ENCODE assay signal across 22 cellular contexts in genomic region chr14:53885241-53885640, GRCh38.
DNase-seq lines count a peak whose midpoint lies in the region; ATAC-seq, FAIRE-seq and TF ChIP-seq lines count a peak whose summit lies in the region.
"Had no signal": no experiment of that assay in that cellular context is flagged by ENCODE, and none has a peak within 500 bp of the region (broad histone marks: within the 10 kb centered on the region; RNA-seq: fewer than 3 reads in every experiment).

No MANE protein-coding gene starts in this region.

- no peaks in the 10 kb centered on the region for H3K27me3 ChIP-seq in Caco-2 (replicated peaks; ENCODE audit: control insufficient read depth, insufficient read depth, low read length)
- H3K27me3 ChIP-seq in PC-3 (ENCODE audit: low read length), result no peaks in the 10 kb centered on the region
- H3K27me3 ChIP-seq in right atrium auricular region, result no peaks in the 10 kb centered on the region
- H3K27me3 ChIP-seq: BLaER1 had no signal

- no peak for TF ChIP-seq CTCF in Caco-2 (IDR thresholded peaks at IDR 0.05; ENCODE audit: insufficient read depth in 1 of 2, low read depth in 1 of 2, low read length in 1 of 2, severe bottlenecking in 1 of 2, unreplicated experiment in 1 of 2)
- TF ChIP-seq CTCF in PC-3 (conservative IDR thresholded peaks at IDR 0.05; ENCODE audit: low read depth, low read length), result no peak
- TF ChIP-seq CTCF in nephron (IDR thresholded peaks at IDR 0.05; ENCODE audit: unreplicated experiment in 3 of 3), result no peak
- no peak for TF ChIP-seq CTCF in right atrium auricular region (IDR thresholded peaks at IDR 0.05)

- H3K9me2 ChIP-seq in PC-3 (replicated peaks; ENCODE audit: low read length), result no peaks in the 10 kb centered on the region

- no peaks in the 10 kb centered on the region for H4K20me1 ChIP-seq in PC-3 (ENCODE audit: low read length)
- H4K20me1 ChIP-seq: BLaER1 had no signal

- H3K4me1 Mint-ChIP-seq in Caco-2 (ENCODE audit: low read depth, unreplicated experiment), result peaks cover 54% of the 10 kb centered on the region
- peaks cover 41% of the 10 kb centered on the region for H3K4me1 Mint-ChIP-seq in nephron
- H3K4me1 Mint-ChIP-seq: B cell; CD4-positive, CD25-positive, alpha-beta regulatory T cell had no signal

- POLR2A ChIA-PET in Caco-2 (lab: Charles Lee), result no interaction called here
- POLR2A ChIA-PET in PC-3 (lab: Charles Lee; ENCODE audit: unreplicated experiment), result interaction anchor here (0.7 kb wide), 1 partner anchor 51 kb away, joined by 5 read pairs; no protein-coding TSS in a partner anchor

- H3K4me2 ChIP-seq in PC-3 (ENCODE audit: low read length), result no peak overlapping the region
- H3K4me2 ChIP-seq: BLaER1 had no signal

- H3K27ac ChIP-seq in PC-3 (ENCODE audit: low read length) (no peak overlapping the region), right atrium auricular region (no peak overlapping the region)
- H3K27ac ChIP-seq: 22Rv1, BLaER1, C4-2B had no signal

- ATAC-seq in PC-3 (no peak), GM18498 (IDR thresholded peaks at IDR 0.05; ENCODE audit: unreplicated experiment) (no peak), GM18502 (IDR thresholded peaks at IDR 0.05; ENCODE audit: poor library complexity, unreplicated experiment) (no peak)
- ATAC-seq: CD8-positive, alpha-beta T cell had no signal

- no peaks in the 10 kb centered on the region for H3K36me3 ChIP-seq in Caco-2 (ENCODE audit: control insufficient read depth, insufficient read depth, low read length)
- no peaks in the 10 kb centered on the region for H3K36me3 ChIP-seq in PC-3 (ENCODE audit: low read depth, low read length)
- H3K36me3 ChIP-seq in right atrium auricular region, result no peaks in the 10 kb centered on the region
- H3K36me3 ChIP-seq: BLaER1, HAP-1 had no signal

- H3K4me3 Mint-ChIP-seq in Caco-2 (ENCODE audit: unreplicated experiment) (no peak overlapping the region), nephron (no peak overlapping the region)
- H3K4me3 Mint-ChIP-seq: B cell; CD4-positive, CD25-positive, alpha-beta regulatory T cell; CD8-positive, alpha-beta T cell; HFFc6 had no signal

- no peaks in the 10 kb centered on the region for H3K9me3 ChIP-seq in Caco-2
- no peaks in the 10 kb centered on the region for H3K9me3 ChIP-seq in PC-3 (ENCODE audit: low read length)
- no peaks in the 10 kb centered on the region for H3K9me3 ChIP-seq in right atrium auricular region
- H3K9me3 ChIP-seq: BLaER1, HAP-1 had no signal

- H2AFZ ChIP-seq in PC-3 (ENCODE audit: low read length), result 0 out of 2 replicates have a peak overlapping the region, but pooled peaks have one; percentile 11

- CTCF ChIA-PET in Caco-2 (lab: Charles Lee) (no interaction called here), PC-3 (lab: Charles Lee) (interaction anchor here (0.6 kb wide), 1 partner anchor 62 kb away, joined by 6 read pairs; no protein-coding TSS in a partner anchor)

- FAIRE-seq in endometrium (lab: Jason Lieb, UNC), result peak; percentile 8
- FAIRE-seq: A204.1, GM19239, H54 had no signal

- no peak for DNase-seq in Caco-2
- DNase-seq in PC-3, result no peak
- no peak for DNase-seq in D341Med (ENCODE audit: low spot score)
- no peak for DNase-seq in right atrium auricular region (ENCODE audit: low spot score)
- DNase-seq: CD4-positive, CD25-positive, alpha-beta regulatory T cell; CD8-positive, alpha-beta T cell; DMS53; DMS79 treated with DMSO at 0.1 percent for 48 hours; GOT3; HFFc6 had no signal

- H3K27me3 Mint-ChIP-seq in Caco-2 (ENCODE audit: insufficient read depth, unreplicated experiment) (no peaks in the 10 kb centered on the region), nephron (ENCODE audit: low read depth) (no peaks in the 10 kb centered on the region)
- H3K27me3 Mint-ChIP-seq: CD4-positive, CD25-positive, alpha-beta regulatory T cell had no signal

- H3K4me3 ChIP-seq in Caco-2 (ENCODE audit: low read depth, low read length), result no peak overlapping the region
- H3K4me3 ChIP-seq in PC-3 (ENCODE audit: low read length), result no peak overlapping the region
- no peak overlapping the region for H3K4me3 ChIP-seq in right atrium auricular region
- H3K4me3 ChIP-seq: BLaER1, HAP-1 had no signal

- H3K4me1 ChIP-seq in Caco-2 (peaks cover 60% of the 10 kb centered on the region), PC-3 (ENCODE audit: insufficient read depth, low read length) (no peaks in the 10 kb centered on the region), right atrium auricular region (peaks cover 0 to 14% of the 10 kb centered on the region in 2 donors)
- H3K4me1 ChIP-seq: BLaER1 had no signal

- H3K27ac Mint-ChIP-seq in Caco-2 (ENCODE audit: unreplicated experiment) (peak overlapping the region; percentile 46), nephron (peak overlapping the region; percentile 39 to 80 (median 66))
- H3K27ac Mint-ChIP-seq: B cell; CD4-positive, CD25-positive, alpha-beta regulatory T cell; CD8-positive, alpha-beta T cell; HFFc6 had no signal

- no peak overlapping the region for H3K9ac ChIP-seq in PC-3 (ENCODE audit: low read length)
- H3K9ac ChIP-seq: BLaER1 had no signal

- H3K9me3 Mint-ChIP-seq in Caco-2 (ENCODE audit: unreplicated experiment) (peaks cover 15% of the 10 kb centered on the region), nephron (no peaks in the 10 kb centered on the region)
- H3K9me3 Mint-ChIP-seq: HFFc6 had no signal

- H3K36me3 Mint-ChIP-seq in Caco-2 (ENCODE audit: insufficient read depth, unreplicated experiment) (no peaks in the 10 kb centered on the region), nephron (ENCODE audit: low read depth) (no peaks in the 10 kb centered on the region)
- H3K36me3 Mint-ChIP-seq: CD4-positive, CD25-positive, alpha-beta regulatory T cell; CD8-positive, alpha-beta T cell had no signal

- BruUV-seq in Caco-2 (replicated peaks; lab: Mats Ljungman, UMichigan) (no TSS peak), PC-3 (replicated peaks; lab: Mats Ljungman, UMichigan) (no TSS peak)

- H3F3A ChIP-seq in PC-3 (ENCODE audit: low read length, unreplicated experiment), result no peaks in the 10 kb centered on the region

- intact Hi-C loops in Caco-2 (cut with micrococcal nuclease; ENCODE audit: unreplicated experiment) (loop anchor here (5.0 kb wide), 1 partner anchor 452 kb away; no protein-coding TSS in a partner anchor), PC-3 (cut with micrococcal nuclease) (no loop called here)

- no peaks in the 10 kb centered on the region for H3K79me2 ChIP-seq in PC-3 (ENCODE audit: low read length)
